In the genomic region with DNA sequence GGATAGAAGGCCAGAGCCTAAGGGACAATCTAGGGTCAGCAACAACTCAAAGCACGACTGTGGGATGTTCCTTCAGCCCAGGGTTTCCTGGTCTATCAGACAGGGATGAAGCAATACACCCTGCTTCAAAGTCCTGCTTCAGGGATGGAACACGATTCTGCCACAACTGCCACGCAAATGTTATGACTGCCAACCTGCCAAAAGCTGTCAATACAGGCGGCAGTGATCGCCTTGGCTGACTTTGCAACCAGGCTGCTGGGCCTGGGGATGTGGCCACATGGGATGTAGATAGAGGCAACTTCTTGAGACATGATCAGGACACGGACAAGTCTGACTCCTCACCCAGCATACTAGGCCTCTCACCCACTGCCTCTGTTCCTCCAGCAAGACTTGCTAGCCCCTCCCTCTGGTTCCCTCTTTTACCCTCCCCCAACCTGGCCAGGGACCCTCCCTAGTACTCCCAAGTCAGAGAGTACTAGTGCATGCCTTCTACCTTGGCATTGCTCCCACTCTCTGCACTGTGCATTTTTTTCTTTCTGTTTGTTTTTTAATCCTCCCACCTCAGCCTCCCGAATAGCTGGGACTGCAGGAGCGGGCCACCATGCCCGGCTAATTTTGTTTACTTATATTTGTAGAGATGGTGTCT, we compare ENCODE assay signal across 2 cellular contexts.
TF ChIP-seq lines count a peak whose summit lies in the region.

No MANE protein-coding gene starts in this region.

TF ChIP-seq in A549, 52 proteins besides CTCF, POLR2A, EP300 and RAD21:
- TF ChIP-seq RFX5 (IDR thresholded peaks at IDR 0.05) (no peak), TFCP2L1 (CRISPR knock-in tag; IDR thresholded peaks at IDR 0.05) (no peak), HEYL (CRISPR knock-in tag; IDR thresholded peaks at IDR 0.05) (no peak), HOXB13 (CRISPR knock-in tag; IDR thresholded peaks at IDR 0.05; ENCODE audit: low read depth) (no peak), MYC (IDR thresholded peaks at IDR 0.05; ENCODE audit: borderline replicate concordance, low read length) (no peak)

TF ChIP-seq in GM12878, 131 proteins besides CTCF, POLR2A, EP300 and RAD21:
- TF ChIP-seq BMI1 (IDR thresholded peaks at IDR 0.05; ENCODE audit: borderline replicate concordance) (no peak), ZBTB40 (IDR thresholded peaks at IDR 0.05; ENCODE audit: borderline replicate concordance) (no peak), MLLT1 (IDR thresholded peaks at IDR 0.05) (no peak), ZBTB33 (IDR thresholded peaks at IDR 0.05) (no peak), ATF3 (IDR thresholded peaks at IDR 0.05; ENCODE audit: borderline replicate concordance, extremely low read depth, low read depth, low read length) (no peak), HCFC1 (IDR thresholded peaks at IDR 0.05; ENCODE audit: low read length) (no peak), CHD1 (IDR thresholded peaks at IDR 0.05; ENCODE audit: low read depth, low read length) (no peak), RAD51 (IDR thresholded peaks at IDR 0.05) (no peak), IRF3 (IDR thresholded peaks at IDR 0.05) (no peak), RCOR1 (conservative IDR thresholded peaks at IDR 0.05; ENCODE audit: low read depth, low read length) (no peak), NR2F1 (conservative IDR thresholded peaks at IDR 0.05) (no peak), NFIC (IDR thresholded peaks at IDR 0.05; ENCODE audit: low read depth, low read length) (no peak), TBL1XR1 (IDR thresholded peaks at IDR 0.05; ENCODE audit: low read depth, low read length) (no peak), CEBPZ (IDR thresholded peaks at IDR 0.05; ENCODE audit: low read depth, low read length) (no peak), KLF5 (IDR thresholded peaks at IDR 0.05; ENCODE audit: partially characterized antibody) (no peak), ZNF207 (IDR thresholded peaks at IDR 0.05; ENCODE audit: borderline replicate concordance) (no peak), YY1 (IDR thresholded peaks at IDR 0.05; ENCODE audit: low read depth, low read length) (no peak), SP1 (IDR thresholded peaks at IDR 0.05; ENCODE audit: low read depth, low read length) (no peak)
- TF ChIP-seq, protein P1, sequence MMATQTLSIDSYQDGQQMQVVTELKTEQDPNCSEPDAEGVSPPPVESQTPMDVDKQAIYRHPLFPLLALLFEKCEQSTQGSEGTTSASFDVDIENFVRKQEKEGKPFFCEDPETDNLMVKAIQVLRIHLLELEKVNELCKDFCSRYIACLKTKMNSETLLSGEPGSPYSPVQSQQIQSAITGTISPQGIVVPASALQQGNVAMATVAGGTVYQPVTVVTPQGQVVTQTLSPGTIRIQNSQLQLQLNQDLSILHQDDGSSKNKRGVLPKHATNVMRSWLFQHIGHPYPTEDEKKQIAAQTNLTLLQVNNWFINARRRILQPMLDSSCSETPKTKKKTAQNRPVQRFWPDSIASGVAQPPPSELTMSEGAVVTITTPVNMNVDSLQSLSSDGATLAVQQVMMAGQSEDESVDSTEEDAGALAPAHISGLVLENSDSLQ (IDR thresholded peaks at IDR 0.05), result no peak
TF ChIP-seq in GM12878: peak in this region for 0.
